In genomic region chr2:23926289-23926749, GRCh38 we compare ENCODE assay signal across 8 cellular contexts. TPM values are rescaled to one million over a fixed set of nuclear protein-coding genes. Genes with fewer than 3 reads are reported as not detected.
DNase-seq lines count a peak whose midpoint lies in the region; ATAC-seq and TF ChIP-seq lines count a peak whose summit lies in the region.

No MANE protein-coding gene starts in this region.

- H3K4me3 ChIP-seq in GM06990 (replicated peaks; ENCODE audit: low read depth, low read length) (peak overlapping the region; percentile 88), fibroblast of lung (replicated peaks in 1 of 4; ENCODE audit: control extremely low read depth in 1 of 4, insufficient read depth in 1 of 4, low read depth in 3 of 4, low read length in 4 of 4) (peak overlapping the region; percentile 71 to 97 (median 77))

- ATAC-seq in GM21576 (IDR thresholded peaks at IDR 0.05; ENCODE audit: unreplicated experiment): peak; percentile 25

- no peak for TF ChIP-seq RAD21 in Ishikawa (IDR thresholded peaks at IDR 0.05; ENCODE audit: low read depth)

- peak overlapping the region; percentile 98 for H3K9ac ChIP-seq in fibroblast of lung (ENCODE audit: insufficient read depth, low read length)

- TF ChIP-seq EP300 in Ishikawa (IDR thresholded peaks at IDR 0.05; ENCODE audit: borderline replicate concordance): no peak

- peak overlapping the region; percentile 88 for H2AFZ ChIP-seq in fibroblast of lung (ENCODE audit: low read length)

- H3K36me3 ChIP-seq in GM06990 (ENCODE audit: control insufficient read depth, insufficient read depth, low read length): no peaks in the 10 kb centered on the region
- no peaks in the 10 kb centered on the region for H3K36me3 ChIP-seq in fibroblast of lung (ENCODE audit: control insufficient read depth, insufficient read depth, low read length)

- H3K9me3 ChIP-seq in fibroblast of lung (ENCODE audit: control insufficient read depth, insufficient read depth, low read depth, low read length): no peaks in the 10 kb centered on the region

- peaks cover 19% of the 10 kb centered on the region for H3K36me3 Mint-ChIP-seq in nephron progenitor cell (ENCODE audit: low read depth)

- DNase-seq in GM06990 (ENCODE audit: extremely low read depth, insufficient read length): peak; percentile 80
- DNase-seq in activated CD8-positive, alpha-beta memory T cell treated with anti-CD3 and anti-CD28 coated beads, Interleukin-2, amount 50 U/mL, for 4 hours: peak; percentile 34
- DNase-seq in fibroblast of lung (ENCODE audit: low read depth in 2 of 2): no peak
- peak; percentile 64 for DNase-seq in nephron progenitor cell
- no peak for DNase-seq in DMS153 treated with DMSO at 0.1 percent for 48 hours (lab: John Stamatoyannopoulos, UW; ENCODE audit: unreplicated experiment)
- DNase-seq in KBM-7: no peak

- peak overlapping the region; percentile 96 for H3K27ac Mint-ChIP-seq in nephron progenitor cell

- no peaks in the 10 kb centered on the region for H3K9me3 Mint-ChIP-seq in nephron progenitor cell

- no peaks in the 10 kb centered on the region for H4K20me1 ChIP-seq in fibroblast of lung (ENCODE audit: control insufficient read depth, extremely low read depth, insufficient read depth, low read length)

- peaks cover 32% of the 10 kb centered on the region for H3K4me1 Mint-ChIP-seq in nephron progenitor cell

- no peaks in the 10 kb centered on the region for H3K27me3 Mint-ChIP-seq in nephron progenitor cell (ENCODE audit: low read depth, poor library complexity)

- peaks cover 2% of the 10 kb centered on the region for H3K4me1 ChIP-seq in fibroblast of lung (ENCODE audit: control insufficient read depth, extremely low read depth, insufficient read depth, low read length)

- H3K4me2 ChIP-seq in fibroblast of lung (ENCODE audit: extremely low read depth, insufficient read depth, low read length): peak overlapping the region; percentile 87

- in situ Hi-C loops in KBM-7 (cut with MboI; ENCODE audit: low pct_unique_long_range_greater_than_20kb, low sequenced_read_pairs): no loop called here

- TF ChIP-seq CTCF in GM06990 (IDR thresholded peaks at IDR 0.05; ENCODE audit: insufficient read depth, low read length, poor library complexity, severe bottlenecking) (no peak), fibroblast of lung (conservative IDR thresholded peaks at IDR 0.05 in 1 of 2, IDR thresholded peaks at IDR 0.05 in 1 of 2; ENCODE audit: low read depth in 1 of 2, low read length in 2 of 2) (no peak), nephron progenitor cell (IDR thresholded peaks at IDR 0.05) (no peak)

- peak overlapping the region; percentile 96 for H3K4me3 Mint-ChIP-seq in nephron progenitor cell

- H3K79me2 ChIP-seq in fibroblast of lung (ENCODE audit: control insufficient read depth, insufficient read depth, low read length): peaks cover 50% of the 10 kb centered on the region

- H3K27ac ChIP-seq in fibroblast of lung (ENCODE audit: insufficient read depth, low read length): peak overlapping the region; percentile 91

- no peaks in the 10 kb centered on the region for H3K27me3 ChIP-seq in GM06990 (replicated peaks; ENCODE audit: control insufficient read depth, insufficient read depth, low read length)
- no peaks in the 10 kb centered on the region for H3K27me3 ChIP-seq in fibroblast of lung (ENCODE audit: control insufficient read depth, insufficient read depth, low read length)

TF ChIP-seq in Ishikawa, 13 proteins besides CTCF, POLR2A, EP300 and RAD21:
- no peak for TF ChIP-seq YY1 (IDR thresholded peaks at IDR 0.05; ENCODE audit: low read depth)
- TF ChIP-seq ZBTB7A (IDR thresholded peaks at IDR 0.05; ENCODE audit: low read depth): 0 out of 2 replicates have a peak, but pooled peaks have one; percentile 29
TF ChIP-seq in Ishikawa: peak in this region for 1.

RNA-seq across cellular contexts. Expression of gene ATAD2B, which starts 0.6 kb away (rescaled TPM):
- total RNA-seq in fibroblast of lung: 9.0 and 11.4 TPM in 2 replicates
- polyA plus RNA-seq in fibroblast of lung: 3.0 and 3.6 TPM in 2 replicates
- 1.5 and 1.9 TPM in 2 replicates for polyA plus RNA-seq in fibroblast of lung (2012)
- 1.4 and 2.9 TPM in 2 replicates for polyA minus RNA-seq in fibroblast of lung (ENCODE audit: low replicate concordance)

RNA-seq across cellular contexts. Expression of gene UBXN2A, which starts 13.9 kb away (rescaled TPM):
- 12.9 and 13.9 TPM in 2 replicates for total RNA-seq in fibroblast of lung
- polyA plus RNA-seq in fibroblast of lung: 11.7 and 12.8 TPM in 2 replicates
- 9.0 and 10.0 TPM in 2 replicates for polyA plus RNA-seq in fibroblast of lung (2012)
- polyA minus RNA-seq in fibroblast of lung (ENCODE audit: low replicate concordance): 2.8 and 3.5 TPM in 2 replicates

Comparison
In these comparisons a context has a peak if more than half of its experiments do, and no peak if none do; other contexts are left out.
1. DNase-seq: peak in GM06990 (single experiment), activated CD8-positive, alpha-beta memory T cell treated with anti-CD3 and anti-CD28 coated beads, Interleukin-2, amount 50 U/mL, for 4 hours (single experiment) and nephron progenitor cell (single experiment); none in fibroblast of lung (0 of 2), DMS153 treated with DMSO at 0.1 percent for 48 hours (single experiment) and KBM-7 (single experiment).